1 cellular context compared by ENCODE assay signal in the genomic region with DNA sequence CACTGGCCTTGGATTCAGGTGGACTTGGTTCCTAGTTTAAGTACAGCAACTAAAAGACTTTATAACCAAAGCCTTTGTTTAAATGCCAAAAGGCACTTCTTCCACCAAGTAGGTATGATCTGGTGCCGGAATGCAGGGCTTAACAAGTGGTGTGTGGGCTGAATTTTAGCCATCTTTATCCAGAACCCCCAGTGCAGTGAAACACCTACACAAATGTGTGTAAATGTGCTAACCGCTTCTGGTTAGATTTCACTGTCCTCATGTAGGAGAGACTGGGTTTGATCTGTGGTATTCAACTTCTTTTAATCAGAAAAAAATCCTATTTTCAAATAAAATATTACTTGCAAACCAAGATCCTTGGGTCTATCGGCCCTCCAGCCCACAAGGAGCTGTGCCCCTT.
TF ChIP-seq lines count a peak whose summit lies in the region.

No MANE protein-coding gene starts in this region.

TF ChIP-seq in H1, 55 proteins besides CTCF, POLR2A, EP300 and RAD21:
- TF ChIP-seq, protein P1, sequence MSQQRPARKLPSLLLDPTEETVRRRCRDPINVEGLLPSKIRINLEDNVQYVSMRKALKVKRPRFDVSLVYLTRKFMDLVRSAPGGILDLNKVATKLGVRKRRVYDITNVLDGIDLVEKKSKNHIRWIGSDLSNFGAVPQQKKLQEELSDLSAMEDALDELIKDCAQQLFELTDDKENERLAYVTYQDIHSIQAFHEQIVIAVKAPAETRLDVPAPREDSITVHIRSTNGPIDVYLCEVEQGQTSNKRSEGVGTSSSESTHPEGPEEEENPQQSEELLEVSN (IDR thresholded peaks at IDR 0.05) = no peak
- no peak for TF ChIP-seq RFX5 (IDR thresholded peaks at IDR 0.05; ENCODE audit: borderline replicate concordance, low read depth, low read length)
- no peak for TF ChIP-seq ZNF274 (IDR thresholded peaks at IDR 0.05; ENCODE audit: borderline replicate concordance, extremely low read depth, low read length)
- TF ChIP-seq CBX8 (IDR thresholded peaks at IDR 0.05; ENCODE audit: borderline replicate concordance, low read depth, low read length) = no peak
- TF ChIP-seq BACH1 (IDR thresholded peaks at IDR 0.05; ENCODE audit: low read length) = no peak
- TF ChIP-seq CTBP2 (IDR thresholded peaks at IDR 0.05; ENCODE audit: borderline replicate concordance, insufficient read depth, insufficient read length, low read length) = no peak
- TF ChIP-seq, protein P2, sequence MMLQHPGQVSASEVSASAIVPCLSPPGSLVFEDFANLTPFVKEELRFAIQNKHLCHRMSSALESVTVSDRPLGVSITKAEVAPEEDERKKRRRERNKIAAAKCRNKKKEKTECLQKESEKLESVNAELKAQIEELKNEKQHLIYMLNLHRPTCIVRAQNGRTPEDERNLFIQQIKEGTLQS (IDR thresholded peaks at IDR 0.05; ENCODE audit: insufficient read depth, low read depth, low read length) = no peak
- no peak for TF ChIP-seq KDM4A (IDR thresholded peaks at IDR 0.05; ENCODE audit: low read depth, low read length, severe bottlenecking)
- TF ChIP-seq YY1 (IDR thresholded peaks at IDR 0.05; ENCODE audit: low read depth, low read length) = no peak
